In genomic region chr11:22829231-22830081, GRCh38 we compare ENCODE assay signal across 8 cellular contexts. TPM values are rescaled to one million over a fixed set of nuclear protein-coding genes. Genes with fewer than 3 reads are reported as not detected.
DNase-seq lines count a peak whose midpoint lies in the region; ATAC-seq and TF ChIP-seq lines count a peak whose summit lies in the region.

Gene SVIP (minus strand): TSS chr11:22829801. CDS start chr11:22829748, 53 bp downstream.

- intact Hi-C loops in activated B cell treated with CpG ODN at 0.5 μM for 24 hours (cut with micrococcal nuclease), result loop anchor here (1.0 kb wide), 3 partner anchors 42 to 495 kb away; partner anchors contain the start of gene FANCF

- H3K36me3 Mint-ChIP-seq in activated B cell treated with CpG ODN at 0.5 μM for 24 hours (ENCODE audit: low read depth) (peaks cover 18% of the 10 kb centered on the region), immature natural killer cell (peaks cover 0 to 5% (median 3%) of the 10 kb centered on the region in 3 donors)

- no peaks in the 10 kb centered on the region for H3K9me3 Mint-ChIP-seq in activated B cell treated with CpG ODN at 0.5 μM for 24 hours
- no peaks in the 10 kb centered on the region for H3K9me3 Mint-ChIP-seq in immature natural killer cell

- POLR2A ChIA-PET in activated B cell treated with CpG ODN at 0.5 μM for 24 hours (lab: Charles Lee), result interaction anchor here (0.6 to 1.5 kb wide), 3 partner anchors 48 to 204 kb away, joined by 4 to 15 read pairs (median 5); partner anchors contain the start of gene FANCF

- H3K27me3 Mint-ChIP-seq in activated B cell treated with CpG ODN at 0.5 μM for 24 hours (no peaks in the 10 kb centered on the region), immature natural killer cell (ENCODE audit: low read depth in 3 of 3) (peaks cover 0 to 4% (median 2%) of the 10 kb centered on the region in 3 donors)

- H3K4me1 Mint-ChIP-seq in activated B cell treated with CpG ODN at 0.5 μM for 24 hours, result peaks cover 14% of the 10 kb centered on the region
- peaks cover 14 to 21% of the 10 kb centered on the region in 2 donors for H3K4me1 Mint-ChIP-seq in immature natural killer cell

- TF ChIP-seq CTCF in activated B cell treated with CpG ODN at 0.5 μM for 24 hours (IDR thresholded peaks at IDR 0.05), result no peak

- peak within 1 kb of the TSS; percentile 71 for H3K27ac ChIP-seq in caudate nucleus (ENCODE audit: low read depth, low read length)

- CTCF ChIA-PET in activated B cell treated with CpG ODN at 0.5 μM for 24 hours (lab: Charles Lee), result interaction anchor here (0.6 to 2.1 kb wide), 8 partner anchors 8 to 460 kb away, joined by 3 to 11 read pairs (median 3); no protein-coding TSS in a partner anchor

- H3K27ac Mint-ChIP-seq in activated B cell treated with CpG ODN at 0.5 μM for 24 hours (peak within 1 kb of the TSS; percentile 84), immature natural killer cell (peak within 1 kb of the TSS; percentile 62 to 88 (median 80))

- DNase-seq in ACHN (peak; percentile 90), NCI-H2196 (lab: John Stamatoyannopoulos, UW; ENCODE audit: unreplicated experiment) (peak; percentile 96), activated B cell treated with CpG ODN at 0.5 μM for 24 hours (peak; percentile 86), caudate nucleus (lab: John Stamatoyannopoulos, UW) (peak; percentile 14 to 98 (median 91)), immature natural killer cell (peak; percentile 86 to 88 (median 88)), smooth muscle cell of the brain vasculature (ENCODE audit: low read depth, low spot score) (peak; percentile 86)

- ATAC-seq in GM18867 (IDR thresholded peaks at IDR 0.05; ENCODE audit: unreplicated experiment), result peak; percentile 94
- peak; percentile 96 for ATAC-seq in HG03097 (IDR thresholded peaks at IDR 0.05; ENCODE audit: low FRiP score, unreplicated experiment)
- peak; percentile 97 for ATAC-seq in activated B cell treated with CpG ODN at 0.5 μM for 24 hours (ENCODE audit: low read depth)

- H3K4me3 Mint-ChIP-seq in activated B cell treated with CpG ODN at 0.5 μM for 24 hours (peak within 1 kb of the TSS; percentile 94), immature natural killer cell (peak within 1 kb of the TSS; percentile 84 to 95 (median 92))

- in situ Hi-C loops in ACHN (cut with HindIII; ENCODE audit: low pct_ligation_motif_present, low pct_unique_long_range_greater_than_20kb, low sequenced_read_pairs), result no loop called here

RNA-seq across cellular contexts. Expression of gene SVIP, which starts in this region (rescaled TPM):
- total RNA-seq in activated B cell treated with CpG ODN at 0.5 μM for 24 hours, result 16.9 and 22.1 TPM in 2 replicates
- 10 to 100 TPM; 25.4 to 28.3 (median 26.7) TPM for polyA plus RNA-seq in immature natural killer cell

Comparison
In these comparisons a context has a peak if more than half of its experiments do, and no peak if none do; other contexts are left out.
1. Peak in every context shown above with its lines: DNase-seq, ATAC-seq and H3K27ac ChIP-seq.